Comparison of ENCODE assay signal across 33 cellular contexts in genomic region chr14:93932642-93933041, GRCh38. TPM values are rescaled to one million over a fixed set of nuclear protein-coding genes. Genes with fewer than 3 reads are reported as not detected.
"Had no signal": no experiment of that assay in that cellular context is flagged by ENCODE, and none has a peak within 500 bp of the region (broad histone marks: within the 10 kb centered on the region; RNA-seq: fewer than 3 reads in every experiment).

No MANE protein-coding gene starts in this region.

- H3K27me3 Mint-ChIP-seq: activated CD4-positive, alpha-beta T cell treated with anti-CD3 and anti-CD28 coated beads, Interleukin-2, amount 10 ng/mL, durations not matched to agents 24 days and 14 days; activated T-helper 17 cell treated with anti-CD3 and anti-CD28 coated beads, Interleukin-2, amount 50 U/mL, for 72 hours had no signal

- H3K27ac Mint-ChIP-seq: activated CD4-positive, alpha-beta T cell treated with anti-CD3 and anti-CD28 coated beads, Interleukin-2, amount 10 ng/mL, durations not matched to agents 24 days and 14 days; activated CD8-positive, alpha-beta T cell treated with anti-CD3 and anti-CD28 coated beads for 36 hours; activated naive CD8-positive, alpha-beta T cell treated with anti-CD3 and anti-CD28 coated beads for 36 hours; activated T-cell treated with anti-CD3 and anti-CD28 coated beads, Interleukin-2, amount 50 U/mL, for 72 hours; activated T-helper 17 cell treated with anti-CD3 and anti-CD28 coated beads, Interleukin-2, amount 50 U/mL, for 72 hours; T-helper 1 cell treated with Interleukin-12 subunit alpha and Interleukin-12 subunit beta and Interleukin-4 antibody, amounts not matched to agents 30 μg/mL and 1 μg/mL, for 36 hours; T-helper 2 cell treated with Interferon-gamma antibody and Interleukin-4, amounts not matched to agents 5 μg/mL and 100 μg/mL, for 36 hours had no signal

- H3K9ac ChIP-seq: SK-N-SH had no signal

- H3K27ac ChIP-seq: brain microvascular endothelial cell, SJSA1 had no signal

- H3K9me3 Mint-ChIP-seq: activated CD4-positive, alpha-beta T cell treated with anti-CD3 and anti-CD28 coated beads, Interleukin-2, amount 10 ng/mL, durations not matched to agents 24 days and 14 days; activated CD8-positive, alpha-beta T cell treated with anti-CD3 and anti-CD28 coated beads for 36 hours; activated naive CD8-positive, alpha-beta T cell treated with anti-CD3 and anti-CD28 coated beads for 36 hours; activated T-cell treated with anti-CD3 and anti-CD28 coated beads, Interleukin-2, amount 50 U/mL, for 72 hours; activated T-helper 17 cell treated with anti-CD3 and anti-CD28 coated beads, Interleukin-2, amount 50 U/mL, for 72 hours; T-helper 1 cell treated with Interleukin-12 subunit alpha and Interleukin-12 subunit beta and Interleukin-4 antibody, amounts not matched to agents 30 μg/mL and 1 μg/mL, for 36 hours; T-helper 2 cell treated with Interferon-gamma antibody and Interleukin-4, amounts not matched to agents 5 μg/mL and 100 μg/mL, for 36 hours had no signal

- H3K4me1 Mint-ChIP-seq: activated T-helper 17 cell treated with anti-CD3 and anti-CD28 coated beads, Interleukin-2, amount 50 U/mL, for 72 hours had no signal

- ATAC-seq: activated CD8-positive, alpha-beta T cell treated with anti-CD3 and anti-CD28 coated beads for 36 hours; activated T-cell treated with anti-CD3 and anti-CD28 coated beads, Interleukin-2, amount 50 U/mL, for 72 hours; activated T-helper 17 cell treated with anti-CD3 and anti-CD28 coated beads, Interleukin-2, amount 50 U/mL, for 72 hours; Panc1 had no signal

- H3K4me3 Mint-ChIP-seq: activated CD4-positive, alpha-beta T cell treated with anti-CD3 and anti-CD28 coated beads, Interleukin-2, amount 10 ng/mL, durations not matched to agents 24 days and 14 days; activated CD8-positive, alpha-beta T cell treated with anti-CD3 and anti-CD28 coated beads for 36 hours; activated naive CD8-positive, alpha-beta T cell treated with anti-CD3 and anti-CD28 coated beads for 36 hours; activated T-cell treated with anti-CD3 and anti-CD28 coated beads, Interleukin-2, amount 50 U/mL, for 72 hours; activated T-helper 17 cell treated with anti-CD3 and anti-CD28 coated beads, Interleukin-2, amount 50 U/mL, for 72 hours; T-helper 1 cell treated with Interleukin-12 subunit alpha and Interleukin-12 subunit beta and Interleukin-4 antibody, amounts not matched to agents 30 μg/mL and 1 μg/mL, for 36 hours; T-helper 2 cell treated with Interferon-gamma antibody and Interleukin-4, amounts not matched to agents 5 μg/mL and 100 μg/mL, for 36 hours had no signal

- H3K9me3 ChIP-seq: SJSA1, SK-N-SH had no signal

- H3K36me3 ChIP-seq: brain microvascular endothelial cell, SJSA1 had no signal

- FAIRE-seq: TTC549 had no signal

- H3K4me2 ChIP-seq: SK-N-SH had no signal

- H3K4me1 ChIP-seq: SJSA1 had no signal

- DNase-seq: activated CD4-positive, alpha-beta T cell treated with anti-CD3 and anti-CD28 coated beads, Interleukin-2, amount 10 ng/mL, durations not matched to agents 24 days and 14 days; activated CD4-positive, alpha-beta T cell treated with anti-CD3 and anti-CD28 coated beads, Interleukin-2, amount 50 U/mL, for 4 hours; activated CD8-positive, alpha-beta T cell treated with anti-CD3 and anti-CD28 coated beads for 36 hours; activated effector memory CD4-positive, alpha-beta T cell treated with anti-CD3 and anti-CD28 coated beads, Interleukin-2, amount 50 U/mL, for 16 hours; activated naive CD4-positive, alpha-beta T cell; activated naive CD4-positive, alpha-beta T cell treated with anti-CD3 and anti-CD28 coated beads, Interleukin-2, amount 50 U/mL, for 16 hours; activated naive CD8-positive, alpha-beta T cell treated with anti-CD3 and anti-CD28 coated beads for 36 hours; activated T-cell treated with anti-CD3 and anti-CD28 coated beads, Interleukin-2, amount 50 U/mL, for 1 hour; activated T-cell treated with anti-CD3 and anti-CD28 coated beads, Interleukin-2, amount 50 U/mL, for 72 hours; amniotic stem cell; aorta; brain microvascular endothelial cell; central memory CD4-positive, alpha-beta T cell; NCI-H1092 treated with DMSO at 0.1 percent for 48 hours; NCI-H1417 treated with DMSO at 0.1 percent for 48 hours; NCI-H187 treated with DMSO at 0.1 percent for 48 hours; NCI-H2081; NCI-H2171 treated with DMSO at 0.1 percent for 48 hours; NCI-H2227 treated with DMSO at 0.1 percent for 48 hours; NCI-H446 treated with DMSO at 0.1 percent for 48 hours; NCI-H524; NCI-H69; SHP77; SK-N-SH had no signal

- H3K4me3 ChIP-seq: SJSA1 had no signal

- H3K27me3 ChIP-seq: SJSA1 had no signal

RNA-seq across cellular contexts. Expression of gene FAM181A, which starts 5.5 kb away (rescaled TPM):
- total RNA-seq: activated CD4-positive, alpha-beta T cell treated with anti-CD3 and anti-CD28 coated beads, Interleukin-2, amount 10 ng/mL, durations not matched to agents 24 days and 14 days; activated CD8-positive, alpha-beta memory T cell treated with anti-CD3 and anti-CD28 coated beads for 36 hours; activated CD8-positive, alpha-beta T cell treated with anti-CD3 and anti-CD28 coated beads for 36 hours; activated naive CD8-positive, alpha-beta T cell treated with anti-CD3 and anti-CD28 coated beads for 36 hours; activated T-cell treated with anti-CD3 and anti-CD28 coated beads, Interleukin-2, amount 50 U/mL, for 72 hours; activated T-helper 17 cell treated with anti-CD3 and anti-CD28 coated beads, Interleukin-2, amount 50 U/mL, for 72 hours; aorta; M059J; RPMI7951; SJSA1 had no signal
- polyA plus RNA-seq: aorta, SK-N-SH had no signal

RNA-seq across cellular contexts. Expression of gene ASB2, which starts 43.7 kb away (rescaled TPM):
- total RNA-seq: M059J had no signal
